27 cellular contexts compared by ENCODE assay signal in genomic region chr12:12543959-12544358, GRCh38.
"Had no signal": no experiment of that assay in that cellular context is flagged by ENCODE, and none has a peak within 500 bp of the region (broad histone marks: within the 10 kb centered on the region; RNA-seq: fewer than 3 reads in every experiment).

No MANE protein-coding gene starts in this region.

- H3K27ac Mint-ChIP-seq: activated CD4-positive, alpha-beta T cell treated with anti-CD3 and anti-CD28 coated beads, Interleukin-2, amount 10 ng/mL, durations not matched to agents 7 days and 5 days; activated naive CD4-positive, alpha-beta T cell treated with anti-CD3 and anti-CD28 coated beads, Interleukin-2, amount 50 U/mL, for 72 hours; natural killer cell; neural progenitor cell; stimulated activated memory B cell treated with anti-CD40 and anti-IgM and Interleukin-4, amounts not matched to agents 10 μg/mL and 1 μg/mL and 100 μg/mL, for 72 hours; stimulated activated naive CD8-positive, alpha-beta T cell treated with anti-CD3 and anti-CD28 coated beads, Interleukin-15, amount 100 ng/mL, for 72 hours had no signal

- H3K4me1 Mint-ChIP-seq: neural progenitor cell; stimulated activated memory B cell treated with anti-CD40 and anti-IgM and Interleukin-4, amounts not matched to agents 10 μg/mL and 1 μg/mL and 100 μg/mL, for 72 hours had no signal

- H3K9me3 Mint-ChIP-seq: activated naive CD4-positive, alpha-beta T cell treated with anti-CD3 and anti-CD28 coated beads, Interleukin-2, amount 50 U/mL, for 72 hours; brain; natural killer cell; neural progenitor cell; stimulated activated memory B cell treated with anti-CD40 and anti-IgM and Interleukin-4, amounts not matched to agents 10 μg/mL and 1 μg/mL and 100 μg/mL, for 72 hours; stimulated activated naive CD8-positive, alpha-beta T cell treated with anti-CD3 and anti-CD28 coated beads, Interleukin-15, amount 100 ng/mL, for 72 hours had no signal

- H3K27me3 Mint-ChIP-seq: activated CD4-positive, alpha-beta T cell treated with anti-CD3 and anti-CD28 coated beads, Interleukin-2, amount 10 ng/mL, durations not matched to agents 7 days and 5 days; brain; stimulated activated memory B cell treated with anti-CD40 and anti-IgM and Interleukin-4, amounts not matched to agents 10 μg/mL and 1 μg/mL and 100 μg/mL, for 72 hours; stimulated activated naive CD8-positive, alpha-beta T cell treated with anti-CD3 and anti-CD28 coated beads, Interleukin-15, amount 100 ng/mL, for 72 hours had no signal

- H3K27ac ChIP-seq: ascending aorta, cardiac muscle cell, colonic mucosa, left lung, lower lobe of right lung, neural progenitor cell, parathyroid adenoma, psoas muscle, thyroid gland, upper lobe of left lung had no signal

- H3K9me3 ChIP-seq: ascending aorta, colonic mucosa, left lung, lower lobe of right lung, psoas muscle, thyroid gland, upper lobe of left lung had no signal

- H3K4me3 ChIP-seq: ascending aorta, cardiac muscle cell, colonic mucosa, left lung, lower lobe of right lung, neural progenitor cell, psoas muscle, smooth muscle cell, thyroid gland, upper lobe of left lung had no signal

- H3K36me3 ChIP-seq: ascending aorta, cardiac muscle cell, colonic mucosa, left lung, lower lobe of right lung, neural progenitor cell, thyroid gland, upper lobe of left lung had no signal

- H3K4me1 ChIP-seq: ascending aorta, colonic mucosa, neural progenitor cell, parathyroid adenoma had no signal

- H3K4me3 Mint-ChIP-seq: activated CD4-positive, alpha-beta T cell treated with anti-CD3 and anti-CD28 coated beads, Interleukin-2, amount 10 ng/mL, durations not matched to agents 7 days and 5 days; brain; natural killer cell; neural progenitor cell; stimulated activated memory B cell treated with anti-CD40 and anti-IgM and Interleukin-4, amounts not matched to agents 10 μg/mL and 1 μg/mL and 100 μg/mL, for 72 hours; stimulated activated naive CD8-positive, alpha-beta T cell treated with anti-CD3 and anti-CD28 coated beads, Interleukin-15, amount 100 ng/mL, for 72 hours had no signal

- DNase-seq: activated CD4-positive, alpha-beta T cell treated with anti-CD3 and anti-CD28 coated beads, Interleukin-2, amount 10 ng/mL, durations not matched to agents 7 days and 5 days; activated CD8-positive, alpha-beta memory T cell treated with anti-CD3 and anti-CD28 coated beads for 24 hours; activated naive CD4-positive, alpha-beta T cell; cerebellar nuclear complex; colonic mucosa; effector CD8-positive, alpha-beta T cell; left lung; lower lobe of right lung; mesenchymal stem cell; natural killer cell; occipital lobe; psoas muscle; stimulated activated CD4-positive, alpha-beta T cell treated with anti-CD3 and anti-CD28 coated beads, Interleukin-1b, Interleukin-23, amount 100 ng/mL, for 48 hours; stimulated activated CD4-positive, alpha-beta T cell treated with anti-CD3 and anti-CD28 coated beads, Interleukin-4, amount 100 ng/mL, for 4 hours; stimulated activated CD8-positive, alpha-beta memory T cell treated with anti-CD3 and anti-CD28 coated beads, Interleukin-4, amount 100 ng/mL, for 48 hours; stimulated activated naive CD8-positive, alpha-beta T cell treated with anti-CD3 and anti-CD28 coated beads, Interleukin-15, amount 100 ng/mL, for 72 hours; substantia nigra; thyroid gland; upper lobe of left lung had no signal

- H3K27me3 ChIP-seq: ascending aorta, cardiac muscle cell, colonic mucosa, left lung, neural progenitor cell, thyroid gland, upper lobe of left lung had no signal

- H3K36me3 Mint-ChIP-seq: natural killer cell; stimulated activated memory B cell treated with anti-CD40 and anti-IgM and Interleukin-4, amounts not matched to agents 10 μg/mL and 1 μg/mL and 100 μg/mL, for 72 hours had no signal

- ATAC-seq: left lung; lower lobe of right lung; natural killer cell; psoas muscle; stimulated activated memory B cell treated with anti-CD40 and anti-IgM and Interleukin-4, amounts not matched to agents 10 μg/mL and 1 μg/mL and 100 μg/mL, for 72 hours; stimulated activated naive CD8-positive, alpha-beta T cell treated with anti-CD3 and anti-CD28 coated beads, Interleukin-15, amount 100 ng/mL, for 72 hours had no signal
